Comparison of ENCODE assay signal across 8 cellular contexts in the genomic region with DNA sequence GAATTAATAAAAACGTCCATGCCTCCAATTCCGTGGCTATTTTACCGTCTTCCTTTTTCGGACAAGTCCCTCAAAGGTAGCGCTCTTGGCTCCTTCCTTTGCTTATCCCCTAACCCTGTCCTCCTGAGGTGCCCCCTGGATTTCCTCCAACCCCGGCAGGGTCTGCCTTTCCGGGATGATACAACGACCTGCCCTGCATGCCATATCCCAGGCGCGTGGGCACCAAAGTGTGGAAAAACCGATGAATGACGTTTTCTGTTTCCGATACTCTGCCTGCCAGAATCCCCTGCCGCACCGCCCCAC. TPM values are rescaled to one million over a fixed set of nuclear protein-coding genes. Genes with fewer than 3 reads are reported as not detected.
DNase-seq lines count a peak whose midpoint lies in the region; ATAC-seq and TF ChIP-seq lines count a peak whose summit lies in the region.

No MANE protein-coding gene starts in this region.

- H3K9me3 ChIP-seq in BLaER1 treated with 17β-estradiol and CSF1 and Interleukin-3, amounts not matched to agents 10 nM and 100 nM (replicated peaks in 1 of 11), result no peaks in the 10 kb centered on the region
- no peaks in the 10 kb centered on the region for H3K9me3 ChIP-seq in OCI-LY3 (ENCODE audit: insufficient read depth, low read length)

- H3K36me3 Mint-ChIP-seq in endothelial cell (ENCODE audit: low read depth, unreplicated experiment) (peaks cover 4% of the 10 kb centered on the region), neural crest cell (ENCODE audit: low read depth) (peaks cover 2% of the 10 kb centered on the region)

- peaks cover 8% of the 10 kb centered on the region for H3K4me1 Mint-ChIP-seq in endothelial cell (ENCODE audit: unreplicated experiment)
- H3K4me1 Mint-ChIP-seq in neural crest cell, result peaks cover 6% of the 10 kb centered on the region

- H3K27ac ChIP-seq in BLaER1 treated with 17β-estradiol and CSF1 and Interleukin-3, amounts not matched to agents 10 nM and 100 nM, result peak overlapping the region; percentile 11 to 83 (median 75); a peak in 20 of 22 replicates
- peak overlapping the region; percentile 82 for H3K27ac ChIP-seq in OCI-LY3 (ENCODE audit: low read length)

- peak overlapping the region; percentile 58 to 72 (median 68) for H3K4me3 ChIP-seq in BLaER1 treated with 17β-estradiol and CSF1 and Interleukin-3, amounts not matched to agents 10 nM and 100 nM
- H3K4me3 ChIP-seq in OCI-LY3 (ENCODE audit: low read length), result peak overlapping the region; percentile 91

- no peaks in the 10 kb centered on the region for H3K27me3 ChIP-seq in BLaER1 treated with 17β-estradiol and CSF1 and Interleukin-3, amounts not matched to agents 10 nM and 100 nM
- H3K27me3 ChIP-seq in OCI-LY3 (ENCODE audit: low read depth, low read length), result no peaks in the 10 kb centered on the region

- H3K9me3 Mint-ChIP-seq in endothelial cell (ENCODE audit: unreplicated experiment), result no peaks in the 10 kb centered on the region
- peaks cover 6% of the 10 kb centered on the region for H3K9me3 Mint-ChIP-seq in neural crest cell

- peak overlapping the region; percentile 61 to 78 (median 67) for H3K4me2 ChIP-seq in BLaER1 treated with 17β-estradiol and CSF1 and Interleukin-3, amounts not matched to agents 10 nM and 100 nM
- H3K4me2 ChIP-seq in OCI-LY3 (ENCODE audit: low read length), result peak overlapping the region; percentile 96

- peaks cover 13% of the 10 kb centered on the region for H3K79me2 ChIP-seq in OCI-LY3 (ENCODE audit: low read length)

- TF ChIP-seq CTCF in OCI-LY3 (IDR thresholded peaks at IDR 0.05; ENCODE audit: low read depth, low read length) (no peak), endothelial cell (IDR thresholded peaks at IDR 0.05; ENCODE audit: unreplicated experiment) (no peak), neural crest cell (conservative IDR thresholded peaks at IDR 0.05) (no peak)

- DNase-seq in endothelial cell (ENCODE audit: low spot score), result no peak
- DNase-seq in neural crest cell (ENCODE audit: low read depth, low spot score), result no peak
- no peak for DNase-seq in NCI-H1105 treated with DMSO at 0.1 percent for 48 hours (lab: John Stamatoyannopoulos, UW)
- no peak for DNase-seq in NK-92 (lab: John Stamatoyannopoulos, UW; ENCODE audit: unreplicated experiment)
- DNase-seq in NCI-H2196 treated with DMSO at 0.1 percent for 48 hours (lab: John Stamatoyannopoulos, UW; ENCODE audit: unreplicated experiment), result no peak

- peak overlapping the region; percentile 100 for H2AFZ ChIP-seq in OCI-LY3 (ENCODE audit: low read depth, low read length)

- no peak for ATAC-seq in esophagus mucosa

- H3K27ac Mint-ChIP-seq in endothelial cell (ENCODE audit: unreplicated experiment) (peak overlapping the region; percentile 92), neural crest cell (ENCODE audit: unreplicated experiment) (no peak overlapping the region)

- H3K9ac ChIP-seq in BLaER1 treated with 17β-estradiol and CSF1 and Interleukin-3, amounts not matched to agents 10 nM and 100 nM, result peak overlapping the region; percentile 57 to 83 (median 75)
- peak overlapping the region; percentile 82 for H3K9ac ChIP-seq in OCI-LY3 (ENCODE audit: low read length)

- H3K4me1 ChIP-seq in BLaER1 treated with 17β-estradiol and CSF1 and Interleukin-3, amounts not matched to agents 10 nM and 100 nM, result peaks cover 0 to 8% (median 0%) of the 10 kb centered on the region in 10 experiments; a peak in 2 of 20 replicates
- H3K4me1 ChIP-seq in OCI-LY3 (ENCODE audit: low read length), result peaks cover 4% of the 10 kb centered on the region; the same call in 1 of the 2 replicates

- H3K4me3 Mint-ChIP-seq in endothelial cell (ENCODE audit: unreplicated experiment) (peak overlapping the region; percentile 92), neural crest cell (peak overlapping the region; percentile 95)

- H4K20me1 ChIP-seq in BLaER1 treated with 17β-estradiol and CSF1 and Interleukin-3, amounts not matched to agents 10 nM and 100 nM, result no peaks in the 10 kb centered on the region
- H4K20me1 ChIP-seq in OCI-LY3 (ENCODE audit: insufficient read depth, low read length), result no peaks in the 10 kb centered on the region

- peaks cover 13 to 29% (median 24%) of the 10 kb centered on the region in 11 experiments; a peak in 20 of 22 replicates for H3K36me3 ChIP-seq in BLaER1 treated with 17β-estradiol and CSF1 and Interleukin-3, amounts not matched to agents 10 nM and 100 nM
- peaks cover 11% of the 10 kb centered on the region for H3K36me3 ChIP-seq in OCI-LY3 (replicated peaks; ENCODE audit: low read depth, low read length)

- no peaks in the 10 kb centered on the region for H3K27me3 Mint-ChIP-seq in endothelial cell (ENCODE audit: unreplicated experiment)
- H3K27me3 Mint-ChIP-seq in neural crest cell (ENCODE audit: low read depth), result peaks cover 36% of the 10 kb centered on the region

RNA-seq across cellular contexts. Expression of a gene that starts 0.7 kb away (rescaled TPM):
- 19.3 TPM for total RNA-seq in endothelial cell (ENCODE audit: unreplicated experiment)
- 28.7 and 30.1 TPM in 2 replicates for total RNA-seq in neural crest cell
- 22.4 TPM for total RNA-seq in esophagus mucosa

RNA-seq across cellular contexts. Expression of a gene that starts 54.7 kb away (rescaled TPM):
- not detected for total RNA-seq in endothelial cell (ENCODE audit: unreplicated experiment)
- not detected in 2 replicates for total RNA-seq in neural crest cell
- 0.08 TPM for total RNA-seq in esophagus mucosa
